Comparison of ENCODE assay signal across 24 cellular contexts in the genomic region with DNA sequence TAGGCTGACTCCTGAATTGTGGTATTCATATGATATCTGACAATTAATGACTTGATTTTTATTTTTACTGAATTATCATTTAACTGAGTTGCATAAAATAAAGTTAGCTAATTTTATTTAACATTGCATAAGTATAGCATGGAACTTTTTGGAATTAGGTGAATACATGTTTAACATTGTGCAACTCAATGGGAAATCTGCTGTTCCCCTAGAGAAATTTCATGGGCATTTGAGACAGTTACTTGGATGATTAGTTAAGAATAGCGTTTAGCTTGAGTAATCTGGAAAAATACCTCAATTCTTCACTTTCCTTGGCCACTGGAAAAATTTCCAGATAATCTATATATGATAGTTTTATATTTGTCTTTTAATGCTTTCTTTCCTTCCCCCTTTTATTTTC. TPM values are rescaled to one million over a fixed set of nuclear protein-coding genes. Genes with fewer than 3 reads are reported as not detected.
DNase-seq lines count a peak whose midpoint lies in the region; ATAC-seq, FAIRE-seq and TF ChIP-seq lines count a peak whose summit lies in the region.
"Had no signal": no experiment of that assay in that cellular context is flagged by ENCODE, and none has a peak within 500 bp of the region (broad histone marks: within the 10 kb centered on the region; RNA-seq: fewer than 3 reads in every experiment).

No MANE protein-coding gene starts in this region.

- DNase-seq in HepG2 (ENCODE audit: low spot score), result no peak
- DNase-seq in right lobe of liver, result no peak
- peak; percentile 17 for DNase-seq in fibroblast of the aortic adventitia (ENCODE audit: low read depth)
- DNase-seq in thyroid gland, result no peak
- no peak for DNase-seq in heart right ventricle
- DNase-seq: AML-193; BE2C; CD4-positive, alpha-beta T cell; CD8-positive, alpha-beta memory T cell; DMS 273 treated with DMSO at 0.1 percent for 48 hours; DMS79; EL; GDM1; H9 had no signal

- H3K27ac ChIP-seq in HepG2 (ENCODE audit: extremely low read length, insufficient read depth, low read length) (no peak overlapping the region), right lobe of liver (no peak overlapping the region), thyroid gland (peak overlapping the region; percentile 58 to 71 (median 67)), heart right ventricle (no peak overlapping the region)
- H3K27ac ChIP-seq: 22Rv1; BLaER1 treated with 17β-estradiol and CSF1 and Interleukin-3, amounts not matched to agents 10 nM and 100 nM had no signal

- no TSS peak for BruUV-seq in HepG2 (replicated peaks; lab: Mats Ljungman, UMichigan)

- intact Hi-C loops in HepG2 (cut with micrococcal nuclease; ENCODE audit: unreplicated experiment) (no loop called here), right lobe of liver (cut with DNase I) (no loop called here), thyroid gland (cut with DNase I) (no loop called here), heart right ventricle (cut with DNase I) (no loop called here)

- ATAC-seq in HepG2, result no peak
- ATAC-seq in right lobe of liver, result no peak
- ATAC-seq in heart right ventricle, result no peak
- ATAC-seq in GM21360 (IDR thresholded peaks at IDR 0.05; ENCODE audit: unreplicated experiment), result no peak
- ATAC-seq: GM12878, GM23338, HCT116 had no signal

- H3K27me3 ChIP-seq in HepG2 (ENCODE audit: control insufficient read depth in 1 of 2, insufficient read depth in 2 of 2, low read length in 2 of 2) (no peaks in the 10 kb centered on the region), right lobe of liver (no peaks in the 10 kb centered on the region), thyroid gland (no peaks in the 10 kb centered on the region), heart right ventricle (no peaks in the 10 kb centered on the region)
- H3K27me3 ChIP-seq: BE2C; BLaER1 treated with 17β-estradiol and CSF1 and Interleukin-3, amounts not matched to agents 10 nM and 100 nM had no signal

- CTCF ChIA-PET in HepG2 (lab: Yijun Ruan, JAX; ENCODE audit: low intra/inter-chr PET ratio, low total read pairs), result no interaction called here

- H3K36me3 ChIP-seq in HepG2 (replicated peaks in 1 of 2; ENCODE audit: control insufficient read depth in 1 of 2, insufficient read depth in 2 of 2, low read length in 2 of 2), result no peaks in the 10 kb centered on the region
- no peaks in the 10 kb centered on the region for H3K36me3 ChIP-seq in right lobe of liver
- peaks cover 24 to 28% of the 10 kb centered on the region in 2 donors for H3K36me3 ChIP-seq in thyroid gland
- no peaks in the 10 kb centered on the region for H3K36me3 ChIP-seq in heart right ventricle
- H3K36me3 ChIP-seq: BE2C; BLaER1 treated with 17β-estradiol and CSF1 and Interleukin-3, amounts not matched to agents 10 nM and 100 nM had no signal

- TF ChIP-seq POLR2A in HepG2 (IDR thresholded peaks at IDR 0.05; ENCODE audit: insufficient read depth in 1 of 2, low read depth in 2 of 2, low read length in 2 of 2), result no peak
- TF ChIP-seq POLR2A in right lobe of liver (IDR thresholded peaks at IDR 0.05), result no peak
- no peak for TF ChIP-seq POLR2A in thyroid gland (IDR thresholded peaks at IDR 0.05)

- POLR2A ChIA-PET in HepG2 (lab: Yijun Ruan, JAX), result no interaction called here

- H3K4me1 ChIP-seq in HepG2 (ENCODE audit: insufficient read depth, low read length) (no peaks in the 10 kb centered on the region), right lobe of liver (no peaks in the 10 kb centered on the region), thyroid gland (peaks cover 17 to 32% of the 10 kb centered on the region in 2 donors), heart right ventricle (no peaks in the 10 kb centered on the region)
- H3K4me1 ChIP-seq: BE2C; BLaER1 treated with 17β-estradiol and CSF1 and Interleukin-3, amounts not matched to agents 10 nM and 100 nM had no signal

- TF ChIP-seq EP300 in HepG2 (IDR thresholded peaks at IDR 0.05; ENCODE audit: low read depth in 2 of 2, low read length in 2 of 2) (no peak), HepG2 (CRISPR knock-in tag; IDR thresholded peaks at IDR 0.05; ENCODE audit: borderline replicate concordance) (no peak)

- no peak overlapping the region for H3K4me2 ChIP-seq in HepG2 (ENCODE audit: low read depth, low read length)
- H3K4me2 ChIP-seq: BLaER1 treated with 17β-estradiol and CSF1 and Interleukin-3, amounts not matched to agents 10 nM and 100 nM; GM23338 had no signal

- H2AFZ ChIP-seq in HepG2 (ENCODE audit: low read length), result no peak overlapping the region
- H2AFZ ChIP-seq: GM23338 had no signal

- H3K79me2 ChIP-seq in HepG2 (ENCODE audit: insufficient read depth, low read length), result no peaks in the 10 kb centered on the region

- TF ChIP-seq CTCF in HepG2 (CRISPR knock-in tag; IDR thresholded peaks at IDR 0.05), result no peak
- no peak for TF ChIP-seq CTCF in right lobe of liver (IDR thresholded peaks at IDR 0.05)
- TF ChIP-seq CTCF in fibroblast of the aortic adventitia (IDR thresholded peaks at IDR 0.05; ENCODE audit: insufficient read depth, low read length), result no peak
- no peak for TF ChIP-seq CTCF in thyroid gland (IDR thresholded peaks at IDR 0.05)
- TF ChIP-seq CTCF in heart right ventricle (IDR thresholded peaks at IDR 0.05), result no peak

- H4K20me1 ChIP-seq in HepG2 (ENCODE audit: insufficient read depth, low read length), result no peaks in the 10 kb centered on the region
- H4K20me1 ChIP-seq: BLaER1 treated with 17β-estradiol and CSF1 and Interleukin-3, amounts not matched to agents 10 nM and 100 nM had no signal

- H3K9ac ChIP-seq in HepG2 (ENCODE audit: insufficient read depth, low read depth, low read length), result no peak overlapping the region
- H3K9ac ChIP-seq: BLaER1 treated with 17β-estradiol and CSF1 and Interleukin-3, amounts not matched to agents 10 nM and 100 nM had no signal

- FAIRE-seq in HepG2 (lab: Jason Lieb, UNC), result no peak
- FAIRE-seq: D721Med, GM12878, GM19239 had no signal

- in situ Hi-C loops in HepG2 (cut with HindIII; ENCODE audit: extremely low pct_ligation_motif_present, low pct_unique_long_range_greater_than_20kb), result no loop called here

- H3K4me3 ChIP-seq in HepG2 (replicated peaks in 1 of 3; ENCODE audit: insufficient read depth in 1 of 3, low read depth in 2 of 3, low read length in 3 of 3) (no peak overlapping the region), right lobe of liver (no peak overlapping the region), fibroblast of the aortic adventitia (ENCODE audit: low read depth, low read length) (no peak overlapping the region), thyroid gland (replicated peaks in 1 of 3) (no peak overlapping the region), heart right ventricle (no peak overlapping the region)
- H3K4me3 ChIP-seq: BLaER1 treated with 17β-estradiol and CSF1 and Interleukin-3, amounts not matched to agents 10 nM and 100 nM; GM12878; GM23338 had no signal

- H3K9me3 ChIP-seq in HepG2 (ENCODE audit: low read length) (no peaks in the 10 kb centered on the region), right lobe of liver (no peaks in the 10 kb centered on the region), thyroid gland (no peaks in the 10 kb centered on the region), heart right ventricle (no peaks in the 10 kb centered on the region)
- H3K9me3 ChIP-seq: BE2C; BLaER1 treated with 17β-estradiol and CSF1 and Interleukin-3, amounts not matched to agents 10 nM and 100 nM had no signal

- no peak for TF ChIP-seq RAD21 in HepG2 (CRISPR knock-in tag; IDR thresholded peaks at IDR 0.05)

- 96% methylated on average over 1 of the region's 1 CpG for WGBS in HepG2 (ENCODE audit: low lambda C conversion rate)
- WGBS in right lobe of liver (ENCODE audit: insufficient coverage, low coverage, low lambda C conversion rate, missing lambda C conversion rate), result 100% methylated on average over 1 of the region's 1 CpG
- WGBS in thyroid gland, 2 donors, result 39% methylated on average over 1 of the region's 1 CpG
- WGBS in heart right ventricle, 2 donors, result 82 to 93% methylated on average over 1 of the region's 1 CpG

TF ChIP-seq in HepG2, 621 proteins besides CTCF, POLR2A, EP300 and RAD21:
- no peak for TF ChIP-seq FOXP1 (IDR thresholded peaks at IDR 0.05)
- TF ChIP-seq FOXP1 (CRISPR knock-in tag; IDR thresholded peaks at IDR 0.05), result no peak
- no peak for TF ChIP-seq SMAD3 (CRISPR knock-in tag; IDR thresholded peaks at IDR 0.05)
- TF ChIP-seq KMT2B (CRISPR knock-in tag; IDR thresholded peaks at IDR 0.05), result no peak
- no peak for TF ChIP-seq ZBTB38 (CRISPR knock-in tag; IDR thresholded peaks at IDR 0.05)
- 0 out of 2 replicates have a peak, but pooled peaks have one; percentile 7 for TF ChIP-seq CEBPB (IDR thresholded peaks at IDR 0.05; ENCODE audit: borderline replicate concordance, low read depth, low read length)

RNA-seq across cellular contexts. Expression of a gene that starts 42.5 kb away (rescaled TPM):
- total RNA-seq in HepG2 (2016; rRNA removed; fragmentation: Illumina TruSeq; extraction: Trizol) (10.0 and 19.1 TPM in 2 replicates), right lobe of liver (1 to 10 TPM in 4 of 6 experiments, under 1 TPM in 2; 0.71 to 1.7 (median 1.1) TPM), fibroblast of the aortic adventitia (ENCODE audit: low replicate concordance) (not detected in 2 replicates), thyroid gland (100 to 1,000 TPM; 630 to 907 (median 817) TPM), heart right ventricle (10 to 100 TPM in 1 of 10 donors, 1 to 10 TPM in 9; 1.7 to 10.0 (median 3.8) TPM)
- total RNA-seq in HepG2 (2016; cell fraction: cytosol; rRNA removed; fragmentation: Illumina TruSeq; extraction: Trizol; ENCODE audit: low read depth), result 3.6 and 3.7 TPM in 2 replicates
- total RNA-seq in HepG2 (2016; cell fraction: insoluble cytoplasmic fraction; rRNA removed; fragmentation: Illumina TruSeq; extraction: Trizol), result 8.4 and 18.3 TPM in 2 replicates
- total RNA-seq in HepG2 (2016; cell fraction: membrane; rRNA removed; fragmentation: Illumina TruSeq; extraction: Trizol), result 5.4 and 7.5 TPM in 2 replicates
- 19.8 and 26.9 TPM in 2 replicates for total RNA-seq in HepG2 (2016; cell fraction: nucleus; rRNA removed; fragmentation: Illumina TruSeq; extraction: Trizol)
- polyA plus RNA-seq in HepG2 (2011; rRNA removed) (0.64 and 1.1 TPM in 2 replicates), heart right ventricle (10 to 100 TPM in 1 of 2 donors, 1 to 10 TPM in 1; 5.9 to 32.6 TPM)
- polyA plus RNA-seq in HepG2 (2011; cell fraction: cytosol; rRNA removed), result 0.42 and 1.1 TPM in 2 replicates
- polyA plus RNA-seq in HepG2 (2011; cell fraction: nucleus; rRNA removed), result 0.85 and 1.2 TPM in 2 replicates
- 3.9 and 4.1 TPM in 2 replicates for polyA plus RNA-seq in HepG2 (2012)
- polyA plus RNA-seq in HepG2 (2016; cell fraction: cytosol; fragmentation: Illumina TruSeq; extraction: Trizol; ENCODE audit: low read depth), result 1.1 and 1.8 TPM in 2 replicates
- 8.9 and 9.3 TPM in 2 replicates for polyA plus RNA-seq in HepG2 (2016; cell fraction: insoluble cytoplasmic fraction; fragmentation: Illumina TruSeq; extraction: Trizol; ENCODE audit: low read depth)
- 3.7 and 4.0 TPM in 2 replicates for polyA plus RNA-seq in HepG2 (2016; cell fraction: membrane; fragmentation: Illumina TruSeq; extraction: Trizol; ENCODE audit: low read depth)
- 37.4 and 38.0 TPM in 2 replicates for polyA plus RNA-seq in HepG2 (2016; cell fraction: nucleus; fragmentation: Illumina TruSeq; extraction: Trizol; ENCODE audit: insufficient read depth, low read depth)
- polyA minus RNA-seq in HepG2 (2011; rRNA and poly(A)+ RNA removed; ENCODE audit: low replicate concordance), result 0.76 TPM in 1 of 2 replicates, not detected in the other
- polyA minus RNA-seq in HepG2 (2011; cell fraction: cytosol; rRNA and poly(A)+ RNA removed), result 0.59 and 0.70 TPM in 2 replicates
- polyA minus RNA-seq in HepG2 (2011; cell fraction: nucleus; rRNA and poly(A)+ RNA removed), result 1.5 and 4.0 TPM in 2 replicates
- total RNA-seq: CD4-positive, alpha-beta T cell; CD8-positive, alpha-beta memory T cell had no signal
- polyA plus RNA-seq: AG04450; CD14-positive monocyte; CD8-positive, alpha-beta memory T cell had no signal

Comparison
In these comparisons a context has a peak if more than half of its experiments do, and no peak if none do; other contexts are left out.
1. H3K27ac ChIP-seq: peak in thyroid gland (3 of 3); none in HepG2 (single experiment), right lobe of liver (0 of 3) and heart right ventricle (0 of 10).
2. RNA of a gene that starts 42.5 kb away (total RNA-seq): 630 to 907 TPM in thyroid gland; 3.6 to 26.9 TPM in HepG2, 1.7 to 10.0 TPM in heart right ventricle, 0.71 to 1.7 TPM in right lobe of liver and not detected in fibroblast of the aortic adventitia; every median in the first group is over 10 times any median in the second.